ENCODE assay signal across 31 cellular contexts in genomic region chr20:10347481-10347880, GRCh38.
"Had no signal": no experiment of that assay in that cellular context is flagged by ENCODE, and none has a peak within 500 bp of the region (broad histone marks: within the 10 kb centered on the region; RNA-seq: fewer than 3 reads in every experiment).

No MANE protein-coding gene starts in this region.

- ATAC-seq: naive thymus-derived CD8-positive, alpha-beta T cell; natural killer cell treated with Interleukin-12 subunit alpha and Interleukin-12 subunit beta and Interleukin-15 and Interleukin-18, amount 100 ng/mL, for 72 hours; psoas muscle; right cardiac atrium; sciatic nerve; stimulated activated memory B cell treated with anti-CD40 and anti-IgM and Interleukin-4, amounts not matched to agents 10 μg/mL and 1 μg/mL and 100 μg/mL, for 72 hours; stimulated activated naive CD8-positive, alpha-beta T cell treated with anti-CD3 and anti-CD28 coated beads, Interleukin-15, amount 100 ng/mL, for 72 hours; stimulated activated naive CD8-positive, alpha-beta T cell treated with anti-CD3 and anti-CD28 coated beads, Interleukin-15, Interleukin-2, amounts not matched to agents 100 U/mL and 50 U/mL, for 24 hours; upper lobe of right lung had no signal

- H3K9ac ChIP-seq: neural progenitor cell, parathyroid adenoma had no signal

- H3K4me3 ChIP-seq: neural progenitor cell, ovary, psoas muscle, skin epidermis, smooth muscle cell, spleen, suprapubic skin, testis, tibial artery, transverse colon, upper lobe of right lung, uterus had no signal

- H3K27ac Mint-ChIP-seq: naive thymus-derived CD8-positive, alpha-beta T cell; natural killer cell treated with Interleukin-12 subunit alpha and Interleukin-12 subunit beta and Interleukin-15 and Interleukin-18, amount 100 ng/mL, for 72 hours; neural progenitor cell; progenitor cell of endocrine pancreas; stimulated activated memory B cell treated with anti-CD40 and anti-IgM and Interleukin-4, amounts not matched to agents 10 μg/mL and 1 μg/mL and 100 μg/mL, for 72 hours; stimulated activated naive CD8-positive, alpha-beta T cell treated with anti-CD3 and anti-CD28 coated beads, Interleukin-15, amount 100 ng/mL, for 72 hours; type B pancreatic cell had no signal

- H3K27me3 Mint-ChIP-seq: progenitor cell of endocrine pancreas had no signal

- H3K36me3 Mint-ChIP-seq: naive thymus-derived CD8-positive, alpha-beta T cell; natural killer cell treated with Interleukin-12 subunit alpha and Interleukin-12 subunit beta and Interleukin-15 and Interleukin-18, amount 100 ng/mL, for 72 hours; neural progenitor cell; stimulated activated memory B cell treated with anti-CD40 and anti-IgM and Interleukin-4, amounts not matched to agents 10 μg/mL and 1 μg/mL and 100 μg/mL, for 72 hours; type B pancreatic cell had no signal

- H3K27ac ChIP-seq: neural progenitor cell, ovary, parathyroid adenoma, psoas muscle, skin epidermis, spleen, suprapubic skin, testis, tibial artery, transverse colon, upper lobe of right lung, uterus had no signal

- H3K4me2 ChIP-seq: neural progenitor cell, smooth muscle cell had no signal

- H3K4me3 Mint-ChIP-seq: naive thymus-derived CD8-positive, alpha-beta T cell; natural killer cell treated with Interleukin-12 subunit alpha and Interleukin-12 subunit beta and Interleukin-15 and Interleukin-18, amount 100 ng/mL, for 72 hours; neural progenitor cell; stimulated activated memory B cell treated with anti-CD40 and anti-IgM and Interleukin-4, amounts not matched to agents 10 μg/mL and 1 μg/mL and 100 μg/mL, for 72 hours; stimulated activated naive CD8-positive, alpha-beta T cell treated with anti-CD3 and anti-CD28 coated beads, Interleukin-15, amount 100 ng/mL, for 72 hours; type B pancreatic cell had no signal

- H3K4me1 Mint-ChIP-seq: stimulated activated memory B cell treated with anti-CD40 and anti-IgM and Interleukin-4, amounts not matched to agents 10 μg/mL and 1 μg/mL and 100 μg/mL, for 72 hours had no signal

- H3K9me3 Mint-ChIP-seq: naive thymus-derived CD8-positive, alpha-beta T cell; neural progenitor cell; stimulated activated memory B cell treated with anti-CD40 and anti-IgM and Interleukin-4, amounts not matched to agents 10 μg/mL and 1 μg/mL and 100 μg/mL, for 72 hours had no signal

- H3K4me1 ChIP-seq: parathyroid adenoma, psoas muscle, suprapubic skin, testis, tibial artery, transverse colon, upper lobe of right lung, uterus had no signal

- H3K9me3 ChIP-seq: ovary, psoas muscle, spleen, suprapubic skin, testis, tibial artery, transverse colon, upper lobe of right lung, uterus had no signal

- H3K36me3 ChIP-seq: neural progenitor cell, ovary, spleen, suprapubic skin, tibial artery, transverse colon, upper lobe of right lung, uterus had no signal

- DNase-seq: naive thymus-derived CD8-positive, alpha-beta T cell; occipital lobe; ovary; posterior cingulate gyrus; psoas muscle; right cardiac atrium; spleen; stimulated activated CD4-positive, alpha-beta T cell treated with anti-CD3 and anti-CD28 coated beads, Interleukin-12 subunit alpha, Interleukin-12 subunit beta, amount 100 ng/mL, for 4 hours; stimulated activated CD4-positive, alpha-beta T cell treated with anti-CD3 and anti-CD28 coated beads, Interleukin-1b, Interleukin-23, amount 100 ng/mL, for 48 hours; stimulated activated CD4-positive, alpha-beta T cell treated with anti-CD3 and anti-CD28 coated beads, Interleukin-4, amount 100 ng/mL, for 1 hour; stimulated activated CD4-positive, alpha-beta T cell treated with anti-CD3 and anti-CD28 coated beads, Interleukin-4, amount 100 ng/mL, for 4 hours; stimulated activated CD8-positive, alpha-beta memory T cell treated with anti-CD3 and anti-CD28 coated beads, Interleukin-4, amount 100 ng/mL, for 48 hours; stimulated activated naive CD4-positive, alpha-beta T cell; stimulated activated naive CD8-positive, alpha-beta T cell treated with anti-CD3 and anti-CD28 coated beads, Interleukin-15, amount 100 ng/mL, for 72 hours; stimulated activated naive CD8-positive, alpha-beta T cell treated with anti-CD3 and anti-CD28 coated beads, Interleukin-15, Interleukin-2, amounts not matched to agents 100 U/mL and 50 U/mL, for 24 hours; substantia nigra; testis; tibial artery; transverse colon; upper lobe of right lung; uterus had no signal
